ENCODE assay signal across 11 cellular contexts in genomic region chr6:32168350-32168749, GRCh38. TPM values are rescaled to one million over a fixed set of nuclear protein-coding genes. Genes with fewer than 3 reads are reported as not detected.
DNase-seq lines count a peak whose midpoint lies in the region; ATAC-seq and TF ChIP-seq lines count a peak whose summit lies in the region.
"Had no signal": no experiment of that assay in that cellular context is flagged by ENCODE, and none has a peak within 500 bp of the region (broad histone marks: within the 10 kb centered on the region; RNA-seq: fewer than 3 reads in every experiment).

No MANE protein-coding gene starts in this region.

- H3K9me3 ChIP-seq in left ventricle myocardium inferior (replicated peaks), result no peaks in the 10 kb centered on the region

- H3K4me1 ChIP-seq in left ventricle myocardium inferior, result peaks cover 2% of the 10 kb centered on the region

- H3K4me1 Mint-ChIP-seq in glutamatergic neuron (ENCODE audit: low read depth, unreplicated experiment), result peaks cover 12% of the 10 kb centered on the region
- peaks cover 16% of the 10 kb centered on the region for H3K4me1 Mint-ChIP-seq in type B pancreatic cell (ENCODE audit: unreplicated experiment)
- peaks cover 13 to 20% (median 14%) of the 10 kb centered on the region in 3 donors for H3K4me1 Mint-ChIP-seq in T-cell

- H3K36me3 Mint-ChIP-seq in glutamatergic neuron (ENCODE audit: unreplicated experiment) (peaks cover 6% of the 10 kb centered on the region), type B pancreatic cell (peaks cover 34% of the 10 kb centered on the region), T-cell (peaks cover 40% of the 10 kb centered on the region)

- peaks cover 50% of the 10 kb centered on the region for H3K36me3 ChIP-seq in left ventricle myocardium inferior

- H3K4me3 Mint-ChIP-seq in glutamatergic neuron (ENCODE audit: unreplicated experiment) (peak overlapping the region; percentile 13), type B pancreatic cell (no peak overlapping the region), T-cell (no peak overlapping the region)
- H3K4me3 Mint-ChIP-seq: stimulated activated naive CD8-positive, alpha-beta T cell treated with anti-CD3 and anti-CD28 coated beads, Interleukin-15, amount 100 ng/mL, for 72 hours had no signal

- POLR2A ChIA-PET in T-cell (lab: Charles Lee), result no interaction called here

- peaks cover 10% of the 10 kb centered on the region for H3K27me3 Mint-ChIP-seq in glutamatergic neuron (ENCODE audit: unreplicated experiment)
- H3K27me3 Mint-ChIP-seq in type B pancreatic cell, result no peaks in the 10 kb centered on the region
- H3K27me3 Mint-ChIP-seq in T-cell, result no peaks in the 10 kb centered on the region
- H3K27me3 Mint-ChIP-seq: stimulated activated naive CD8-positive, alpha-beta T cell treated with anti-CD3 and anti-CD28 coated beads, Interleukin-15, amount 100 ng/mL, for 72 hours had no signal

- peak overlapping the region; percentile 15 for H3K27ac ChIP-seq in left ventricle myocardium inferior (replicated peaks)

- no peak overlapping the region for H3K4me3 ChIP-seq in left ventricle myocardium inferior

- DNase-seq in left ventricle myocardium inferior (no peak), cardiac septum (ENCODE audit: low spot score) (no peak), glutamatergic neuron (no peak), type B pancreatic cell (ENCODE audit: extremely low spot score, unreplicated experiment) (no peak), T-cell (no peak)
- DNase-seq: ACHN; activated CD4-positive, CD25-positive, alpha-beta regulatory T cell; NCI-H1694; NCI-H524 treated with DMSO at 0.1 percent for 48 hours; stimulated activated naive CD8-positive, alpha-beta T cell treated with anti-CD3 and anti-CD28 coated beads, Interleukin-15, amount 100 ng/mL, for 72 hours had no signal

- no peaks in the 10 kb centered on the region for H3K27me3 ChIP-seq in left ventricle myocardium inferior (ENCODE audit: low read depth)

- H3K27ac Mint-ChIP-seq in glutamatergic neuron (ENCODE audit: unreplicated experiment) (no peak overlapping the region), type B pancreatic cell (peak overlapping the region; percentile 86), T-cell (no peak overlapping the region)

- ATAC-seq in GM21360 (IDR thresholded peaks at IDR 0.05; ENCODE audit: unreplicated experiment) (no peak), T-cell (replicated peaks in 1 of 4) (no peak)
- ATAC-seq: stimulated activated naive CD8-positive, alpha-beta T cell treated with anti-CD3 and anti-CD28 coated beads, Interleukin-15, amount 100 ng/mL, for 72 hours had no signal

- H3K9me3 Mint-ChIP-seq in glutamatergic neuron (ENCODE audit: unreplicated experiment) (peaks cover 17% of the 10 kb centered on the region), type B pancreatic cell (no peaks in the 10 kb centered on the region), T-cell (no peaks in the 10 kb centered on the region)
- H3K9me3 Mint-ChIP-seq: stimulated activated naive CD8-positive, alpha-beta T cell treated with anti-CD3 and anti-CD28 coated beads, Interleukin-15, amount 100 ng/mL, for 72 hours had no signal

- CTCF ChIA-PET in T-cell (lab: Charles Lee), result no interaction called here

- intact Hi-C loops in left ventricle myocardium inferior (cut with micrococcal nuclease), result no loop called here
- intact Hi-C loops in cardiac septum (cut with DNase I), result no loop called here

- TF ChIP-seq CTCF in left ventricle myocardium inferior (IDR thresholded peaks at IDR 0.05; ENCODE audit: borderline replicate concordance), result no peak
- TF ChIP-seq CTCF in glutamatergic neuron (IDR thresholded peaks at IDR 0.05; ENCODE audit: partially characterized antibody, unreplicated experiment), result no peak
- no peak for TF ChIP-seq CTCF in type B pancreatic cell (conservative IDR thresholded peaks at IDR 0.05)

RNA-seq across cellular contexts. Expression of gene EGFL8, which starts 4.0 kb away (rescaled TPM):
- total RNA-seq in left ventricle myocardium inferior (9.2 TPM), cardiac septum (5.1 TPM), glutamatergic neuron (ENCODE audit: unreplicated experiment) (23.0 TPM), type B pancreatic cell (ENCODE audit: low replicate concordance) (27.1 and 35.8 TPM in 2 replicates), T-cell (10 to 100 TPM; 13.9 to 18.9 (median 16.9) TPM)

RNA-seq across cellular contexts. Expression of gene AGPAT1, which starts 7.5 kb away (rescaled TPM):
- total RNA-seq in left ventricle myocardium inferior, result 43.0 TPM
- 47.2 TPM for total RNA-seq in cardiac septum
- 136 TPM for total RNA-seq in glutamatergic neuron (ENCODE audit: unreplicated experiment)
- total RNA-seq in type B pancreatic cell (ENCODE audit: low replicate concordance), result 64.1 and 76.3 TPM in 2 replicates
- 10 to 100 TPM; 23.5 to 34.6 (median 31.0) TPM for total RNA-seq in T-cell

RNA-seq across cellular contexts. Expression of gene RNF5, which starts 9.9 kb away (rescaled TPM):
- total RNA-seq in left ventricle myocardium inferior, result 76.0 TPM
- 60.7 TPM for total RNA-seq in cardiac septum
- total RNA-seq in glutamatergic neuron (ENCODE audit: unreplicated experiment), result 103 TPM
- total RNA-seq in type B pancreatic cell (ENCODE audit: low replicate concordance), result 49.4 and 69.2 TPM in 2 replicates
- 10 to 100 TPM; 23.6 to 49.3 (median 44.6) TPM for total RNA-seq in T-cell

RNA-seq across cellular contexts. Expression of gene PPT2, which starts 14.4 kb away (rescaled TPM):
- total RNA-seq in left ventricle myocardium inferior (23.4 TPM), cardiac septum (15.6 TPM), glutamatergic neuron (ENCODE audit: unreplicated experiment) (55.1 TPM), type B pancreatic cell (ENCODE audit: low replicate concordance) (44.1 and 46.9 TPM in 2 replicates), T-cell (10 to 100 TPM; 11.2 to 25.6 (median 19.3) TPM)

RNA-seq across cellular contexts. Expression of gene AGER, which starts 15.7 kb away (rescaled TPM):
- 1.8 TPM for total RNA-seq in left ventricle myocardium inferior
- total RNA-seq in cardiac septum, result 3.5 TPM
- total RNA-seq in glutamatergic neuron (ENCODE audit: unreplicated experiment), result 13.2 TPM
- 11.1 and 16.9 TPM in 2 replicates for total RNA-seq in type B pancreatic cell (ENCODE audit: low replicate concordance)
- total RNA-seq in T-cell, result 10 to 100 TPM; 42.6 to 81.4 (median 67.7) TPM
